Comparison of ENCODE assay signal across 8 cellular contexts in the genomic region with DNA sequence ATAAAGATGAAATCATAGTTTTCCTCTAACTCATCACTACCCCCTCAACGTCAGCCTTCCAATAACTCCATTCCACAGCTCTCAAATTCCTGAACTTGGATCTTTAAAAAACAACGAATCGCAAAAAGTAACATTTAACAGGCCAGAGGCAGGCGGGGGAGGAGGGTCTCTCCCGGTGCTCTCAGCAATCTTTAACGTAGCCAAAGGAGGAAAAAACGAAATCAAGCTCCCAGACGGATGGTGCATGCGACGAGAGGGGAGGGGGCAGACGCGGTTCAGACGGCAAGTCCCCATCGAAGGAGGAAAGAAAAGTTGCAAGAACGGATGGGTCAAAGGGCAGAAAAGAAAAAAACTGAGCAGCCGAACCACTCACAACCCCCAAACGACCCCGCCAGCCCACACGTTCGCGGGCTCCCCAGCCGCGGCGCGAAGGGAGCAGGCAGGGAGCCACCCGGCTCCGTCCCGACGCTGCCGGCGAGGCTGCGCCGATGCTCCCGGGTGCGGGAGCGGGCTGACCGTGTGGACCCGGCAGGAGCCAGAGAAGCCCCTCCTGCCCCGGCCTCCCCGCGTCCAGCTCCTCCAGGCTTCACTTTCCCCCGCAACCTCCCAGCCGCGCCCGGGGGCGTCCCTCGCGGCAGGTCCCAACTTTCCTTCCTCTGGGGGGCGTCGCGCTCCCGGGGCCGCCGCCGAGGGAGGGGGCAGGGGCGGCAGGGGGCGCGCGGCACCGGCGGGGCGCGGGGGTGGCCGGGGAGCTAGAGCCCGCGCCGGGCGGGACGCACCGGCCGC. TPM values are rescaled to one million over a fixed set of nuclear protein-coding genes. Genes with fewer than 3 reads are reported as not detected.
A peak's percentile ranks its signal among the peaks of the same experiment; 100 is the strongest.
DNase-seq lines count a peak whose midpoint lies in the region; ATAC-seq and TF ChIP-seq lines count a peak whose summit lies in the region.

No MANE protein-coding gene starts in this region.

- peak overlapping the region; percentile 91 for H3K4me3 Mint-ChIP-seq in chondrocyte (ENCODE audit: unreplicated experiment)

- H3K27me3 Mint-ChIP-seq in chondrocyte (ENCODE audit: low read depth): no peaks in the 10 kb centered on the region

- peak overlapping the region; percentile 96 for H3K27ac Mint-ChIP-seq in chondrocyte (ENCODE audit: unreplicated experiment)

- no peaks in the 10 kb centered on the region for H3K9me3 Mint-ChIP-seq in chondrocyte (ENCODE audit: low read depth)

- H3K36me3 Mint-ChIP-seq in chondrocyte (ENCODE audit: low read depth): peaks cover 2% of the 10 kb centered on the region

- H3K4me3 ChIP-seq in AG09309 (ENCODE audit: control insufficient read depth, low read depth, low read length): peak overlapping the region; percentile 91

- ATAC-seq in HG03558 (IDR thresholded peaks at IDR 0.05; ENCODE audit: extremely low read depth, unreplicated experiment) (peak; percentile 4), left lobe of liver (peak; percentile 1)

- H3K4me1 Mint-ChIP-seq in chondrocyte (ENCODE audit: low read depth): peaks cover 45% of the 10 kb centered on the region

- DNase-seq in AG09309 (ENCODE audit: low read depth) (no peak), GM19238 (ENCODE audit: insufficient read length, low spot score) (peak; percentile 22), chondrocyte (ENCODE audit: low spot score) (no peak), left lobe of liver (ENCODE audit: low spot score) (peak; percentile 61), RPMI8226 (no peak)
- DNase-seq in activated CD4-positive, CD25-positive, alpha-beta regulatory T cell (lab: John Stamatoyannopoulos, UW): peak in 3 of 4 experiments; percentile 17 to 25 (median 19)
- DNase-seq in stimulated activated CD4-positive, alpha-beta T cell treated with anti-CD3 and anti-CD28 coated beads, Interleukin-2, amount 100 ng/mL, for 4 hours (ENCODE audit: low read depth): peak; percentile 57

- peak; percentile 21 for TF ChIP-seq CTCF in AG09309 (IDR thresholded peaks at IDR 0.05; ENCODE audit: control insufficient read depth, insufficient read depth, low read depth, low read length, missing control alignments)
- TF ChIP-seq CTCF in chondrocyte (IDR thresholded peaks at IDR 0.05): peak; percentile 65

RNA-seq across cellular contexts. Expression of a gene that starts 0.7 kb away (rescaled TPM):
- total RNA-seq in chondrocyte (143 to 206 TPM (median 148 TPM) in 3 replicates), left lobe of liver (8.8 TPM)

RNA-seq across cellular contexts. Expression of a gene that starts 1.4 kb away (rescaled TPM):
- total RNA-seq in chondrocyte: 35.5 to 42.5 TPM (median 35.8 TPM) in 3 replicates
- total RNA-seq in left lobe of liver: 17.4 TPM

Comparison
In these comparisons a context has a peak if more than half of its experiments do, and no peak if none do; other contexts are left out.
1. DNase-seq: peak in GM19238 (single experiment), activated CD4-positive, CD25-positive, alpha-beta regulatory T cell (3 of 4), left lobe of liver (single experiment) and stimulated activated CD4-positive, alpha-beta T cell treated with anti-CD3 and anti-CD28 coated beads, Interleukin-2, amount 100 ng/mL, for 4 hours (single experiment); none in AG09309 (single experiment), chondrocyte (single experiment) and RPMI8226 (single experiment).
2. RNA of a gene that starts 0.7 kb away (total RNA-seq): 143 to 206 TPM in chondrocyte; 8.8 TPM in left lobe of liver (single experiment); every median in the first group is over 10 times any median in the second.